Comparison of ENCODE assay signal across 33 cellular contexts in the genomic region with DNA sequence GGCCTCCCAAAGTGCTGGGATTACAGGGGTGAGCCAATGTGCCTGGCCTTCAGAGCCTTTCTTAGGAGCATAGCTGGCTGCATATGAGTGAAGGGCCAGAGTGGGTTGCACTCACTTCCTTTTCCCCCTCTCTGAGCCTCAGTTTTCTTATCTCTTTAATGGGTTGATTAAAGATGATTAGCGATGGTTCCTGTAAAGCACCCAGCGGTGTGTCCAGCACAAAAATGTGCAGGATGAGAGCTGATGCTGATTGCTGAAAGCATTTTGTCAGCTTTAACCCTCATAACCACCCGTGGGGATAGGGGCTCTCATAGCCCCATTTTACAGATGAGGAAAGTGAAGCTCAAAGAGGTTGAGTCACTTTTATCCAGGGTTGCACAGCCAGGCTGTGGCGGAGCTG. TPM values are rescaled to one million over a fixed set of nuclear protein-coding genes. Genes with fewer than 3 reads are reported as not detected.
"Had no signal": no experiment of that assay in that cellular context is flagged by ENCODE, and none has a peak within 500 bp of the region (broad histone marks: within the 10 kb centered on the region; RNA-seq: fewer than 3 reads in every experiment).

No MANE protein-coding gene starts in this region.

- H3K4me1 ChIP-seq: ascending aorta, colonic mucosa had no signal

- H3K9me3 Mint-ChIP-seq: activated CD4-positive, alpha-beta memory T cell treated with anti-CD3 and anti-CD28 coated beads, Interleukin-2, amount 10 ng/mL, durations not matched to agents 7 days and 5 days; activated naive CD4-positive, alpha-beta T cell treated with anti-CD3 and anti-CD28 coated beads, Interleukin-2, amount 50 U/mL, for 24 hours; activated naive CD8-positive, alpha-beta T cell treated with anti-CD3 and anti-CD28 coated beads, Interleukin-2, amount 10 ng/mL, durations not matched to agents 7 days and 5 days; activated T-helper 2 cell treated with anti-CD3 and anti-CD28 coated beads, Interferon-gamma antibody, Interleukin-2, Interleukin-4, amounts not matched to agents 10 μg/mL and 5 μg/mL and 100 μg/mL, durations not matched to agents 14 hours and 24 hours and 36 hours; central memory CD8-positive, alpha-beta T cell had no signal

- H3K9me3 ChIP-seq: ascending aorta, colonic mucosa had no signal

- H3K36me3 Mint-ChIP-seq: activated naive CD4-positive, alpha-beta T cell treated with anti-CD3 and anti-CD28 coated beads, Interleukin-2, amount 50 U/mL, for 24 hours; activated naive CD8-positive, alpha-beta T cell treated with anti-CD3 and anti-CD28 coated beads, Interleukin-2, amount 10 ng/mL, durations not matched to agents 7 days and 5 days had no signal

- H3K4me3 Mint-ChIP-seq: activated CD4-positive, alpha-beta memory T cell treated with anti-CD3 and anti-CD28 coated beads, Interleukin-2, amount 10 ng/mL, durations not matched to agents 7 days and 5 days; activated naive CD4-positive, alpha-beta T cell treated with anti-CD3 and anti-CD28 coated beads, Interleukin-2, amount 50 U/mL, for 24 hours; activated naive CD8-positive, alpha-beta T cell treated with anti-CD3 and anti-CD28 coated beads, Interleukin-2, amount 10 ng/mL, durations not matched to agents 7 days and 5 days; central memory CD8-positive, alpha-beta T cell had no signal

- DNase-seq: activated CD4-positive, alpha-beta memory T cell treated with anti-CD3 and anti-CD28 coated beads, Interleukin-2, amount 10 ng/mL, durations not matched to agents 7 days and 5 days; activated CD4-positive, alpha-beta T cell treated with anti-CD3 and anti-CD28 coated beads for 1 hour; activated CD4-positive, alpha-beta T cell treated with anti-CD3 and anti-CD28 coated beads for 48 hours; activated CD4-positive, CD25-positive, alpha-beta regulatory T cell; activated CD8-positive, alpha-beta memory T cell treated with anti-CD3 and anti-CD28 coated beads for 24 hours; activated gamma-delta T cell; activated naive CD4-positive, alpha-beta T cell treated with Interleukin-2 at 50 U/mL for 16 hours; activated naive CD8-positive, alpha-beta T cell treated with anti-CD3 and anti-CD28 coated beads, Interleukin-2, amount 10 ng/mL, durations not matched to agents 7 days and 5 days; activated T-cell treated with anti-CD3 and anti-CD28 coated beads, Interleukin-2, amount 50 U/mL, for 1 hour; amygdala; colonic mucosa; MM.1S; MV-4-11; NCI-H1092; NCI-H1436 treated with DMSO at 0.1 percent for 48 hours; NCI-H1694 treated with DMSO at 0.1 percent for 48 hours; NCI-H2029 treated with DMSO at 0.1 percent for 48 hours; NCI-H2107; NCI-H2171; NCI-H510A; NCI-H748 treated with DMSO at 0.1 percent for 48 hours; NK-92 treated with Interleukin-12 subunit alpha and Interleukin-12 subunit beta, amount 100 ng/mL, for 24 hours; Right ventricle myocardium superior; SW 1271; T-helper 1 cell; T-helper 2 cell; T-helper 9 cell had no signal

- H3K27me3 ChIP-seq: ascending aorta, cardiac muscle cell, colonic mucosa had no signal

- H3K4me3 ChIP-seq: ascending aorta, cardiac muscle cell, colonic mucosa had no signal

- H3K36me3 ChIP-seq: ascending aorta, cardiac muscle cell, colonic mucosa had no signal

- H3K27ac ChIP-seq: ascending aorta, cardiac muscle cell, colonic mucosa, VCaP had no signal

- H3K27me3 Mint-ChIP-seq: activated naive CD4-positive, alpha-beta T cell treated with anti-CD3 and anti-CD28 coated beads, Interleukin-2, amount 50 U/mL, for 24 hours had no signal

- H3K27ac Mint-ChIP-seq: activated CD4-positive, alpha-beta memory T cell treated with anti-CD3 and anti-CD28 coated beads, Interleukin-2, amount 10 ng/mL, durations not matched to agents 7 days and 5 days; activated naive CD4-positive, alpha-beta T cell treated with anti-CD3 and anti-CD28 coated beads, Interleukin-2, amount 50 U/mL, for 24 hours; activated naive CD8-positive, alpha-beta T cell treated with anti-CD3 and anti-CD28 coated beads, Interleukin-2, amount 10 ng/mL, durations not matched to agents 7 days and 5 days; activated T-helper 2 cell treated with anti-CD3 and anti-CD28 coated beads, Interferon-gamma antibody, Interleukin-2, Interleukin-4, amounts not matched to agents 10 μg/mL and 5 μg/mL and 100 μg/mL, durations not matched to agents 14 hours and 24 hours and 36 hours had no signal

- H3K4me1 Mint-ChIP-seq: activated CD4-positive, alpha-beta memory T cell treated with anti-CD3 and anti-CD28 coated beads, Interleukin-2, amount 10 ng/mL, durations not matched to agents 7 days and 5 days; activated naive CD4-positive, alpha-beta T cell treated with anti-CD3 and anti-CD28 coated beads, Interleukin-2, amount 50 U/mL, for 24 hours; activated naive CD8-positive, alpha-beta T cell treated with anti-CD3 and anti-CD28 coated beads, Interleukin-2, amount 10 ng/mL, durations not matched to agents 7 days and 5 days; central memory CD8-positive, alpha-beta T cell had no signal

RNA-seq across cellular contexts. Expression of gene CACNA1I, which starts 5.5 kb away (rescaled TPM):
- total RNA-seq: ascending aorta had no signal
